In genomic region chr20:44938637-44939036, GRCh38 we compare ENCODE assay signal across 23 cellular contexts. TPM values are rescaled to one million over a fixed set of nuclear protein-coding genes. Genes with fewer than 3 reads are reported as not detected.
DNase-seq lines count a peak whose midpoint lies in the region; ATAC-seq, FAIRE-seq and TF ChIP-seq lines count a peak whose summit lies in the region.
"Had no signal": no experiment of that assay in that cellular context is flagged by ENCODE, and none has a peak within 500 bp of the region (broad histone marks: within the 10 kb centered on the region; RNA-seq: fewer than 3 reads in every experiment).

No MANE protein-coding gene starts in this region.

- H3K27me3 ChIP-seq in CD4-positive, CD25-positive, alpha-beta regulatory T cell (ENCODE audit: control insufficient read depth, insufficient read depth, low read length) = no peaks in the 10 kb centered on the region
- H3K27me3 ChIP-seq in endothelial cell of umbilical vein (ENCODE audit: control insufficient read depth in 2 of 2, insufficient read depth in 2 of 2, low read length in 2 of 2) = no peaks in the 10 kb centered on the region
- H3K27me3 ChIP-seq: BLaER1 treated with 17β-estradiol and CSF1 and Interleukin-3, amounts not matched to agents 10 nM and 100 nM; heart right ventricle; SJSA1; suprapubic skin had no signal

- no peak for TF ChIP-seq CTCF in HFFc6 (IDR thresholded peaks at IDR 0.05)
- TF ChIP-seq CTCF in endothelial cell of umbilical vein (IDR thresholded peaks at IDR 0.05; ENCODE audit: extremely low read depth in 1 of 2, insufficient read depth in 1 of 2, low read depth in 1 of 2, low read length in 2 of 2) = no peak
- TF ChIP-seq CTCF in kidney (IDR thresholded peaks at IDR 0.05; ENCODE audit: borderline replicate concordance, extremely low read depth, insufficient read depth) = no peak

- intact Hi-C loops in endothelial cell of umbilical vein (cut with micrococcal nuclease) = no loop called here
- intact Hi-C loops in kidney (cut with DNase I) = no loop called here

- CTCF ChIA-PET in endothelial cell of umbilical vein (lab: Charles Lee) = interaction anchor here (0.6 to 1.1 kb wide), 3 partner anchors 157 to 1437 kb away, joined by 3 to 4 read pairs (median 3); no protein-coding TSS in a partner anchor

- peaks cover 0 to 5% (median 2%) of the 10 kb centered on the region in 4 donors for H3K4me1 Mint-ChIP-seq in CD4-positive, CD25-positive, alpha-beta regulatory T cell
- peaks cover 17% of the 10 kb centered on the region for H3K4me1 Mint-ChIP-seq in HFFc6 (ENCODE audit: low read depth)
- H3K4me1 Mint-ChIP-seq: T-cell had no signal

- H3K9me3 Mint-ChIP-seq in CD4-positive, CD25-positive, alpha-beta regulatory T cell = no peaks in the 10 kb centered on the region
- no peaks in the 10 kb centered on the region for H3K9me3 Mint-ChIP-seq in HFFc6
- H3K9me3 Mint-ChIP-seq: activated CD8-positive, alpha-beta T cell treated with anti-CD3 and anti-CD28 coated beads for 36 hours; T-cell had no signal

- H3K4me2 ChIP-seq in endothelial cell of umbilical vein (ENCODE audit: insufficient read depth, low read length) = no peak overlapping the region
- H3K4me2 ChIP-seq: BLaER1 treated with 17β-estradiol and CSF1 and Interleukin-3, amounts not matched to agents 10 nM and 100 nM; smooth muscle cell had no signal

- peaks cover 55% of the 10 kb centered on the region for H3K36me3 ChIP-seq in CD4-positive, CD25-positive, alpha-beta regulatory T cell (ENCODE audit: control insufficient read depth, insufficient read depth, low read length)
- peaks cover 7 to 22% of the 10 kb centered on the region in 2 experiments for H3K36me3 ChIP-seq in endothelial cell of umbilical vein (ENCODE audit: control insufficient read depth in 2 of 2, extremely low read depth in 1 of 2, insufficient read depth in 2 of 2, low read length in 2 of 2)
- H3K36me3 ChIP-seq in kidney (ENCODE audit: control insufficient read depth in 1 of 2, insufficient read depth in 2 of 2, low read length in 2 of 2) = peaks cover 13 to 19% of the 10 kb centered on the region in 2 donors

- no peaks in the 10 kb centered on the region for H3K4me1 ChIP-seq in CD4-positive, CD25-positive, alpha-beta regulatory T cell (ENCODE audit: control insufficient read depth, insufficient read depth, low read length, poor library complexity, severe bottlenecking)
- H3K4me1 ChIP-seq in endothelial cell of umbilical vein (ENCODE audit: control insufficient read depth, extremely low read depth, insufficient read depth, low read length) = peaks cover 12% of the 10 kb centered on the region
- peaks cover 0 to 4% of the 10 kb centered on the region in 2 donors for H3K4me1 ChIP-seq in kidney (ENCODE audit: control insufficient read depth in 1 of 2, insufficient read depth in 1 of 2, low read depth in 1 of 2, low read length in 2 of 2)
- H3K4me1 ChIP-seq: BLaER1 treated with 17β-estradiol and CSF1 and Interleukin-3, amounts not matched to agents 10 nM and 100 nM; SJSA1; suprapubic skin had no signal

- peaks cover 53% of the 10 kb centered on the region for H3K36me3 Mint-ChIP-seq in CD4-positive, CD25-positive, alpha-beta regulatory T cell
- peaks cover 27% of the 10 kb centered on the region for H3K36me3 Mint-ChIP-seq in HFFc6 (ENCODE audit: low read depth)

- no peak for DNase-seq in CD4-positive, CD25-positive, alpha-beta regulatory T cell
- DNase-seq in HFFc6 (no peak), endothelial cell of umbilical vein (ENCODE audit: low read depth, low spot score) (peak; percentile 36), middle frontal gyrus (ENCODE audit: extremely low spot score, low spot score) (peak; percentile 16), GM19240 (ENCODE audit: insufficient read length, low spot score) (no peak), erythroblast (lab: John Stamatoyannopoulos, UW) (no peak), kidney (no peak)
- DNase-seq: activated CD8-positive, alpha-beta T cell treated with anti-CD3 and anti-CD28 coated beads for 36 hours; heart right ventricle; left colon; mesenchymal stem cell; NCI-H1436; NCI-H510A treated with DMSO at 0.1 percent for 48 hours; NK-92 treated with Interleukin-12 subunit alpha and Interleukin-12 subunit beta, amount 100 ng/mL, for 24 hours; stimulated activated CD4-positive, alpha-beta T cell treated with anti-CD3 and anti-CD28 coated beads, Interleukin-2, amount 100 ng/mL, for 24 hours; T-cell had no signal

- H3K9me1 ChIP-seq in endothelial cell of umbilical vein (replicated peaks; ENCODE audit: control insufficient read depth, extremely low read depth, insufficient read depth, low read length) = no peaks in the 10 kb centered on the region

- POLR2A ChIA-PET in endothelial cell of umbilical vein (lab: Charles Lee) = no interaction called here

- dilution Hi-C loops in endothelial cell of umbilical vein (cut with MboI; ENCODE audit: extremely low pct_ligation_motif_present, low sequenced_read_pairs) = no loop called here

- no peaks in the 10 kb centered on the region for H3K9me3 ChIP-seq in CD4-positive, CD25-positive, alpha-beta regulatory T cell (ENCODE audit: control insufficient read depth in 2 of 2, low read length in 2 of 2)
- H3K9me3 ChIP-seq in endothelial cell of umbilical vein (replicated peaks; ENCODE audit: control insufficient read depth, insufficient read depth, low read length) = no peaks in the 10 kb centered on the region
- no peaks in the 10 kb centered on the region for H3K9me3 ChIP-seq in kidney (ENCODE audit: control insufficient read depth in 1 of 2, low read length in 2 of 2)
- H3K9me3 ChIP-seq: BLaER1 treated with 17β-estradiol and CSF1 and Interleukin-3, amounts not matched to agents 10 nM and 100 nM; heart right ventricle; SJSA1; suprapubic skin had no signal

- FAIRE-seq in endothelial cell of umbilical vein (lab: Jason Lieb, UNC) = peak; percentile 85
- no peak for FAIRE-seq in kidney (lab: Jason Lieb, UNC)

- H3K27me3 Mint-ChIP-seq in CD4-positive, CD25-positive, alpha-beta regulatory T cell = no peaks in the 10 kb centered on the region
- no peaks in the 10 kb centered on the region; the same call in 1 of the 2 replicates for H3K27me3 Mint-ChIP-seq in HFFc6 (ENCODE audit: insufficient read depth)
- H3K27me3 Mint-ChIP-seq: activated CD8-positive, alpha-beta T cell treated with anti-CD3 and anti-CD28 coated beads for 36 hours; T-cell had no signal

- no peak overlapping the region for H3K4me3 Mint-ChIP-seq in CD4-positive, CD25-positive, alpha-beta regulatory T cell
- H3K4me3 Mint-ChIP-seq in HFFc6 = no peak overlapping the region
- H3K4me3 Mint-ChIP-seq: activated CD8-positive, alpha-beta T cell treated with anti-CD3 and anti-CD28 coated beads for 36 hours; T-cell had no signal

- H3K4me3 ChIP-seq in CD4-positive, CD25-positive, alpha-beta regulatory T cell (ENCODE audit: low read depth, low read length) = no peak overlapping the region
- H3K4me3 ChIP-seq in endothelial cell of umbilical vein (replicated peaks in 1 of 3; ENCODE audit: insufficient read depth in 1 of 3, low read depth in 1 of 3, low read length in 3 of 3) (no peak overlapping the region), kidney (ENCODE audit: low read length in 2 of 2) (no peak overlapping the region)
- H3K4me3 ChIP-seq: BLaER1 treated with 17β-estradiol and CSF1 and Interleukin-3, amounts not matched to agents 10 nM and 100 nM; coronary artery; heart right ventricle; SJSA1; smooth muscle cell; suprapubic skin had no signal

- peak overlapping the region in 2 of 3 donors; percentile 9 to 97 for H3K27ac Mint-ChIP-seq in CD4-positive, CD25-positive, alpha-beta regulatory T cell
- peak overlapping the region; percentile 45 for H3K27ac Mint-ChIP-seq in HFFc6

- H3K9ac ChIP-seq in endothelial cell of umbilical vein (replicated peaks; ENCODE audit: extremely low read depth, insufficient read depth, low read length) (no peak overlapping the region), kidney (ENCODE audit: low read length in 2 of 2) (no peak overlapping the region)
- H3K9ac ChIP-seq: BLaER1 treated with 17β-estradiol and CSF1 and Interleukin-3, amounts not matched to agents 10 nM and 100 nM had no signal

- no peaks in the 10 kb centered on the region for H3K79me2 ChIP-seq in endothelial cell of umbilical vein (ENCODE audit: control insufficient read depth, insufficient read depth, low read length)

- H3K27ac ChIP-seq in CD4-positive, CD25-positive, alpha-beta regulatory T cell (ENCODE audit: insufficient read depth, low read length, poor library complexity, severe bottlenecking) = no peak overlapping the region
- H3K27ac ChIP-seq in endothelial cell of umbilical vein (ENCODE audit: insufficient read depth, low read depth, low read length) (peak overlapping the region; percentile 2), kidney (ENCODE audit: low read depth in 2 of 2, low read length in 2 of 2) (no peak overlapping the region)
- H3K27ac ChIP-seq: BLaER1 treated with 17β-estradiol and CSF1 and Interleukin-3, amounts not matched to agents 10 nM and 100 nM; SJSA1; suprapubic skin had no signal

- no peak overlapping the region for H2AFZ ChIP-seq in endothelial cell of umbilical vein (ENCODE audit: low read depth, low read length)

- no peak for TF ChIP-seq POLR2A in endothelial cell of umbilical vein (IDR thresholded peaks at IDR 0.05; ENCODE audit: low read depth, low read length)
- TF ChIP-seq POLR2A in erythroblast (IDR thresholded peaks at IDR 0.05; ENCODE audit: low read length) = no peak

- no peak for ATAC-seq in CD4-positive, CD25-positive, alpha-beta regulatory T cell (ENCODE audit: low read depth in 2 of 2)
- no peak for ATAC-seq in HG03378 (IDR thresholded peaks at IDR 0.05; ENCODE audit: unreplicated experiment)
- ATAC-seq: activated CD4-positive, CD25-positive, alpha-beta regulatory T cell treated with anti-CD3 and anti-CD28 coated beads, Interleukin-2, amount 50 U/mL, for 24 hours; activated CD8-positive, alpha-beta T cell treated with anti-CD3 and anti-CD28 coated beads for 36 hours; heart right ventricle; left colon; T-cell had no signal

- no peaks in the 10 kb centered on the region for H4K20me1 ChIP-seq in endothelial cell of umbilical vein (replicated peaks; ENCODE audit: control insufficient read depth, extremely low read depth, insufficient read depth, low read length)

- BruUV-seq in endothelial cell of umbilical vein (replicated peaks; lab: Mats Ljungman, UMichigan) = no TSS peak

RNA-seq across cellular contexts. Expression of gene TOMM34, which starts 21.6 kb away (rescaled TPM):
- 10.7 TPM for total RNA-seq in CD4-positive, CD25-positive, alpha-beta regulatory T cell
- polyA plus RNA-seq in CD4-positive, CD25-positive, alpha-beta regulatory T cell = 10 to 100 TPM; 13.8 to 24.2 (median 23.0) TPM
- total RNA-seq in HFFc6 (2021; fragmentation: NEBNext Ultra II Directional; extraction: Animal tissue kit (Norgen Biotek cat#: 25700)) = 10 to 100 TPM; 88.5 to 96.5 (median 93.0) TPM
- total RNA-seq in endothelial cell of umbilical vein (37.0 and 44.2 TPM in 2 replicates), kidney (18.8 TPM)
- polyA plus RNA-seq in endothelial cell of umbilical vein (36.3 and 36.9 TPM in 2 replicates), kidney (ENCODE audit: insufficient read depth, low read depth, low replicate concordance) (39.6 TPM)
- polyA plus RNA-seq in endothelial cell of umbilical vein (2011; cell fraction: cytosol; rRNA removed) = 43.8 and 52.2 TPM in 2 replicates
- polyA plus RNA-seq in endothelial cell of umbilical vein (2011; cell fraction: nucleus; rRNA removed) = 21.9 and 24.2 TPM in 2 replicates
- polyA plus RNA-seq in endothelial cell of umbilical vein (2012) = 46.7 and 58.0 TPM in 2 replicates
- polyA minus RNA-seq in endothelial cell of umbilical vein = 20.4 and 20.6 TPM in 2 replicates
- polyA minus RNA-seq in endothelial cell of umbilical vein (2011; cell fraction: cytosol; rRNA and poly(A)+ RNA removed) = 18.9 TPM
- 6.0 TPM in 2 replicates for polyA minus RNA-seq in endothelial cell of umbilical vein (2011; cell fraction: nucleus; rRNA and poly(A)+ RNA removed)

RNA-seq across cellular contexts. Expression of gene STK4, which starts 27.7 kb away (rescaled TPM):
- total RNA-seq in CD4-positive, CD25-positive, alpha-beta regulatory T cell = 375 TPM
- 100 to 1,000 TPM; 211 to 254 (median 227) TPM for polyA plus RNA-seq in CD4-positive, CD25-positive, alpha-beta regulatory T cell
- 10 to 100 TPM; 34.3 to 46.6 (median 36.6) TPM for total RNA-seq in HFFc6 (2021; fragmentation: NEBNext Ultra II Directional; extraction: Animal tissue kit (Norgen Biotek cat#: 25700))
- total RNA-seq in endothelial cell of umbilical vein (28.2 and 29.6 TPM in 2 replicates), kidney (41.0 TPM)
- polyA plus RNA-seq in endothelial cell of umbilical vein (7.0 and 9.1 TPM in 2 replicates), kidney (ENCODE audit: insufficient read depth, low read depth, low replicate concordance) (4.3 TPM)
- 8.2 and 8.4 TPM in 2 replicates for polyA plus RNA-seq in endothelial cell of umbilical vein (2011; cell fraction: cytosol; rRNA removed)
- 24.4 and 30.2 TPM in 2 replicates for polyA plus RNA-seq in endothelial cell of umbilical vein (2011; cell fraction: nucleus; rRNA removed)
- 9.9 and 12.5 TPM in 2 replicates for polyA plus RNA-seq in endothelial cell of umbilical vein (2012)
- 22.9 and 24.2 TPM in 2 replicates for polyA minus RNA-seq in endothelial cell of umbilical vein
- 20.2 TPM for polyA minus RNA-seq in endothelial cell of umbilical vein (2011; cell fraction: cytosol; rRNA and poly(A)+ RNA removed)
- 36.4 and 43.6 TPM in 2 replicates for polyA minus RNA-seq in endothelial cell of umbilical vein (2011; cell fraction: nucleus; rRNA and poly(A)+ RNA removed)

RNA-seq across cellular contexts. Expression of gene PABPC1L, which starts 28.8 kb away (rescaled TPM):
- 66.1 TPM for total RNA-seq in CD4-positive, CD25-positive, alpha-beta regulatory T cell
- polyA plus RNA-seq in CD4-positive, CD25-positive, alpha-beta regulatory T cell = under 1 TPM in 2 of 4 donors, not detected in 2; 0.12 to 0.68 TPM
- 10 to 100 TPM; 14.4 to 22.4 (median 16.6) TPM for total RNA-seq in HFFc6 (2021; fragmentation: NEBNext Ultra II Directional; extraction: Animal tissue kit (Norgen Biotek cat#: 25700))
- total RNA-seq in endothelial cell of umbilical vein (7.5 and 7.8 TPM in 2 replicates), kidney (48.6 TPM)
- polyA plus RNA-seq in endothelial cell of umbilical vein (12.6 and 14.2 TPM in 2 replicates), kidney (ENCODE audit: insufficient read depth, low read depth, low replicate concordance) (24.4 TPM)
- 2.1 and 6.1 TPM in 2 replicates for polyA plus RNA-seq in endothelial cell of umbilical vein (2011; cell fraction: cytosol; rRNA removed)
- 82.9 and 100 TPM in 2 replicates for polyA plus RNA-seq in endothelial cell of umbilical vein (2011; cell fraction: nucleus; rRNA removed)
- 6.9 and 7.2 TPM in 2 replicates for polyA plus RNA-seq in endothelial cell of umbilical vein (2012)
- 7.6 and 9.0 TPM in 2 replicates for polyA minus RNA-seq in endothelial cell of umbilical vein
- polyA minus RNA-seq in endothelial cell of umbilical vein (2011; cell fraction: cytosol; rRNA and poly(A)+ RNA removed) = 4.9 TPM
- polyA minus RNA-seq in endothelial cell of umbilical vein (2011; cell fraction: nucleus; rRNA and poly(A)+ RNA removed) = 13.9 and 18.0 TPM in 2 replicates

RNA-seq across cellular contexts. Expression of gene YWHAB, which starts 53.1 kb away (rescaled TPM):
- 303 TPM for total RNA-seq in CD4-positive, CD25-positive, alpha-beta regulatory T cell
- 100 to 1,000 TPM; 567 to 927 (median 748) TPM for polyA plus RNA-seq in CD4-positive, CD25-positive, alpha-beta regulatory T cell
- 100 to 1,000 TPM; 284 to 315 (median 301) TPM for total RNA-seq in HFFc6 (2021; fragmentation: NEBNext Ultra II Directional; extraction: Animal tissue kit (Norgen Biotek cat#: 25700))
- total RNA-seq in endothelial cell of umbilical vein = 255 and 256 TPM in 2 replicates
- 45.9 and 65.9 TPM in 2 replicates for polyA plus RNA-seq in endothelial cell of umbilical vein
- polyA plus RNA-seq in endothelial cell of umbilical vein (2011; cell fraction: cytosol; rRNA removed) = 120 and 124 TPM in 2 replicates
- polyA plus RNA-seq in endothelial cell of umbilical vein (2011; cell fraction: nucleus; rRNA removed) = 58.6 and 74.5 TPM in 2 replicates
- 211 and 261 TPM in 2 replicates for polyA plus RNA-seq in endothelial cell of umbilical vein (2012)
- polyA minus RNA-seq in endothelial cell of umbilical vein = 52.0 and 56.2 TPM in 2 replicates
- polyA minus RNA-seq in endothelial cell of umbilical vein (2011; cell fraction: cytosol; rRNA and poly(A)+ RNA removed) = 67.3 TPM
- polyA minus RNA-seq in endothelial cell of umbilical vein (2011; cell fraction: nucleus; rRNA and poly(A)+ RNA removed) = 33.8 and 51.0 TPM in 2 replicates
- 216 TPM for total RNA-seq in kidney
- polyA plus RNA-seq in kidney (ENCODE audit: insufficient read depth, low read depth, low replicate concordance) = 156 TPM

Comparison
In these comparisons a context has a peak if more than half of its experiments do, and no peak if none do; other contexts are left out.
1. DNase-seq: peak in endothelial cell of umbilical vein (single experiment) and middle frontal gyrus (single experiment); none in CD4-positive, CD25-positive, alpha-beta regulatory T cell (0 of 3), HFFc6 (single experiment), GM19240 (single experiment), erythroblast (0 of 2) and kidney (single experiment).